In genomic region chr12:57631566-57632368, GRCh38 we compare ENCODE assay signal across 8 cellular contexts. TPM values are rescaled to one million over a fixed set of nuclear protein-coding genes. Genes with fewer than 3 reads are reported as not detected.
DNase-seq lines count a peak whose midpoint lies in the region; ATAC-seq and TF ChIP-seq lines count a peak whose summit lies in the region.

No MANE protein-coding gene starts in this region.

- H3K27ac ChIP-seq in C4-2B (peak overlapping the region; percentile 57), mucosa of rectum (ENCODE audit: low read depth in 2 of 2, low read length in 2 of 2) (no peak overlapping the region)

- intact Hi-C loops in left colon (cut with DNase I, micrococcal nuclease): loop anchor here in 1 of 2 donors (10.0 kb wide), 1 partner anchor 53 kb away; no protein-coding TSS in a partner anchor

- H3K4me3 ChIP-seq in LNCaP clone FGC (ENCODE audit: low read depth, low read length): peak overlapping the region; percentile 55
- peak overlapping the region; percentile 33 to 37 for H3K4me3 ChIP-seq in mucosa of rectum (ENCODE audit: low read length in 2 of 2)

- H3K9me3 ChIP-seq in mucosa of rectum (ENCODE audit: control insufficient read depth in 2 of 2, low read length in 2 of 2): no peaks in the 10 kb centered on the region

- peaks cover 36 to 38% of the 10 kb centered on the region in 2 donors for H3K27me3 ChIP-seq in mucosa of rectum (ENCODE audit: control insufficient read depth in 2 of 2, insufficient read depth in 2 of 2, low read length in 2 of 2)

- H3K9ac ChIP-seq in mucosa of rectum (ENCODE audit: low read depth in 1 of 2, low read length in 2 of 2): no peak overlapping the region

- H3K36me3 ChIP-seq in mucosa of rectum (ENCODE audit: control insufficient read depth in 2 of 2, insufficient read depth in 2 of 2, low read length in 2 of 2): no peaks in the 10 kb centered on the region

- DNase-seq in LNCaP clone FGC (ENCODE audit: low read depth): no peak
- DNase-seq in cerebellum (ENCODE audit: low spot score): peak; percentile 70
- no peak for DNase-seq in NCI-H2107 (lab: John Stamatoyannopoulos, UW)
- no peak for DNase-seq in left colon

- TF ChIP-seq CTCF in C4-2B (conservative IDR thresholded peaks at IDR 0.05) (no peak), LNCaP clone FGC (IDR thresholded peaks at IDR 0.05; ENCODE audit: control insufficient read depth, extremely low read depth, insufficient read depth) (no peak)

- H3K4me1 ChIP-seq in mucosa of rectum (ENCODE audit: control insufficient read depth in 2 of 2, insufficient read depth in 2 of 2, low read length in 2 of 2): peaks cover 0 to 2% of the 10 kb centered on the region in 2 donors

- no peak for ATAC-seq in left colon
- no peak for ATAC-seq in HG03139 (IDR thresholded peaks at IDR 0.05; ENCODE audit: unreplicated experiment)
- ATAC-seq in GM21390 (IDR thresholded peaks at IDR 0.05; ENCODE audit: unreplicated experiment): no peak

RNA-seq across cellular contexts. Expression of gene B4GALNT1, which starts 1.2 kb away (rescaled TPM):
- total RNA-seq in cerebellum (36.3 TPM), left colon (under 1 TPM; 0.34 to 0.98 TPM)

RNA-seq across cellular contexts. Expression of gene ARHGEF25, which starts 20.5 kb away (rescaled TPM):
- 25.7 TPM for total RNA-seq in cerebellum
- total RNA-seq in left colon: 10 to 100 TPM in 1 of 2 donors, 1 to 10 TPM in 1; 3.1 to 14.9 TPM

RNA-seq across cellular contexts. Expression of gene DTX3, which starts 27.1 kb away (rescaled TPM):
- total RNA-seq in cerebellum (49.6 TPM), left colon (10 to 100 TPM in 1 of 2 donors, 1 to 10 TPM in 1; 3.7 to 10.2 TPM)

RNA-seq across cellular contexts. Expression of gene PIP4K2C, which starts 40.8 kb away (rescaled TPM):
- total RNA-seq in cerebellum (13.6 TPM), left colon (10 to 100 TPM; 63.5 to 67.9 TPM)

Comparison
In these comparisons a context has a peak if more than half of its experiments do, and no peak if none do; other contexts are left out.
1. RNA of gene B4GALNT1, which starts 1.2 kb away (total RNA-seq): 36.3 TPM in cerebellum (single experiment); 0.34 to 0.98 TPM in left colon; every median in the first group is over 10 times any median in the second.